In genomic region chr11:19723572-19724342, GRCh38 we compare ENCODE assay signal across 9 cellular contexts. TPM values are rescaled to one million over a fixed set of nuclear protein-coding genes. Genes with fewer than 3 reads are reported as not detected.
A peak's percentile ranks its signal among the peaks of the same experiment; 100 is the strongest.
DNase-seq lines count a peak whose midpoint lies in the region; ATAC-seq, FAIRE-seq and TF ChIP-seq lines count a peak whose summit lies in the region.
"Had no signal": no experiment of that assay in that cellular context is flagged by ENCODE, and none has a peak within 500 bp of the region (broad histone marks: within the 10 kb centered on the region; RNA-seq: fewer than 3 reads in every experiment).

No MANE protein-coding gene starts in this region.

- peaks cover 22% of the 10 kb centered on the region for H4K20me1 ChIP-seq in astrocyte (ENCODE audit: insufficient read depth, low read length)

- peaks cover 5% of the 10 kb centered on the region for H3K27me3 Mint-ChIP-seq in astrocyte (ENCODE audit: low read depth, unreplicated experiment)

- peaks cover 19% of the 10 kb centered on the region for H3K4me1 Mint-ChIP-seq in astrocyte (ENCODE audit: low read depth, unreplicated experiment)

- H3K27me3 ChIP-seq in astrocyte (ENCODE audit: insufficient read depth, low read length): no peaks in the 10 kb centered on the region
- H3K27me3 ChIP-seq in upper lobe of right lung: no peaks in the 10 kb centered on the region

- H3K9me3 ChIP-seq in astrocyte (ENCODE audit: insufficient read depth, low read depth, low read length) (no peaks in the 10 kb centered on the region), upper lobe of right lung (no peaks in the 10 kb centered on the region)

- H3K9ac ChIP-seq in astrocyte (ENCODE audit: low read length): peak overlapping the region; percentile 38

- H3K4me3 Mint-ChIP-seq in astrocyte (ENCODE audit: unreplicated experiment): no peak overlapping the region

- H3K4me1 ChIP-seq in astrocyte (ENCODE audit: insufficient read depth, low read length) (peaks cover 16% of the 10 kb centered on the region), upper lobe of right lung (peaks cover 27% of the 10 kb centered on the region)

- H3K79me2 ChIP-seq in astrocyte (ENCODE audit: insufficient read depth, low read length): peaks cover 14% of the 10 kb centered on the region

- peaks cover 2% of the 10 kb centered on the region for H3K36me3 Mint-ChIP-seq in astrocyte (ENCODE audit: low read depth, unreplicated experiment)

- ATAC-seq in upper lobe of right lung: no peak

- FAIRE-seq in astrocyte (lab: Jason Lieb, UNC): no peak
- FAIRE-seq: A204.1 had no signal

- peak; percentile 13 for DNase-seq in NCI-H82 (lab: John Stamatoyannopoulos, UW)
- no peak for DNase-seq in NCI-H82 treated with DMSO at 0.1 percent for 48 hours (lab: John Stamatoyannopoulos, UW; ENCODE audit: unreplicated experiment)
- peak; percentile 57 for DNase-seq in astrocyte (ENCODE audit: low read depth)
- DNase-seq in left kidney (ENCODE audit: low read depth, low spot score): peak; percentile 11
- DNase-seq in upper lobe of right lung: peak; percentile 70
- no peak for DNase-seq in Ammon's horn (ENCODE audit: low spot score)
- no peak for DNase-seq in ACHN
- no peak for DNase-seq in NCI-H1092 treated with DMSO at 0.1 percent for 48 hours (lab: John Stamatoyannopoulos, UW)

- H3K4me3 ChIP-seq in astrocyte (ENCODE audit: insufficient read depth, low read depth, low read length) (no peak overlapping the region), upper lobe of right lung (no peak overlapping the region)

- intact Hi-C loops in upper lobe of right lung (cut with DNase I): no loop called here

- no peak overlapping the region for H2AFZ ChIP-seq in astrocyte (ENCODE audit: low read depth, low read length)

- peak overlapping the region; percentile 55 for H3K4me2 ChIP-seq in astrocyte (ENCODE audit: low read length)

- H3K27ac ChIP-seq in astrocyte (ENCODE audit: low read depth, low read length) (no peak overlapping the region), upper lobe of right lung (no peak overlapping the region)

- no peaks in the 10 kb centered on the region for H3K9me3 Mint-ChIP-seq in astrocyte (ENCODE audit: unreplicated experiment)

- H3K36me3 ChIP-seq in astrocyte (ENCODE audit: insufficient read depth, low read length): no peaks in the 10 kb centered on the region
- no peaks in the 10 kb centered on the region for H3K36me3 ChIP-seq in upper lobe of right lung

- no peak for TF ChIP-seq CTCF in astrocyte (IDR thresholded peaks at IDR 0.05; ENCODE audit: insufficient read depth, low read depth, low read length)
- no peak for TF ChIP-seq CTCF in upper lobe of right lung (IDR thresholded peaks at IDR 0.05)

- in situ Hi-C loops in ACHN (cut with HindIII; ENCODE audit: low pct_ligation_motif_present, low pct_unique_long_range_greater_than_20kb, low sequenced_read_pairs): no loop called here

- no peak overlapping the region for H3K27ac Mint-ChIP-seq in astrocyte (ENCODE audit: unreplicated experiment)

RNA-seq across cellular contexts. Expression of gene NAV2, which starts 11.1 kb away (rescaled TPM):
- total RNA-seq in astrocyte (17.6 and 20.6 TPM in 2 replicates), upper lobe of right lung (44.8 TPM)

Comparison
In these comparisons a context has a peak if more than half of its experiments do, and no peak if none do; other contexts are left out.
1. DNase-seq: peak in NCI-H82 (single experiment), astrocyte (single experiment), left kidney (single experiment) and upper lobe of right lung (single experiment); none in NCI-H82 treated with DMSO at 0.1 percent for 48 hours (single experiment), Ammon's horn (single experiment), ACHN (single experiment) and NCI-H1092 treated with DMSO at 0.1 percent for 48 hours (single experiment).